29 cellular contexts compared by ENCODE assay signal in genomic region chr1:98410082-98410481, GRCh38.
"Had no signal": no experiment of that assay in that cellular context is flagged by ENCODE, and none has a peak within 500 bp of the region (broad histone marks: within the 10 kb centered on the region; RNA-seq: fewer than 3 reads in every experiment).

No MANE protein-coding gene starts in this region.

- H3K36me3 ChIP-seq: heart left ventricle, neutrophil, pancreas, prostate gland, stomach, thyroid gland, upper lobe of left lung, vagina had no signal

- H3K4me1 Mint-ChIP-seq: naive B cell; stimulated activated memory B cell treated with anti-CD40 and anti-IgM and Interleukin-4, amounts not matched to agents 10 μg/mL and 1 μg/mL and 100 μg/mL, for 72 hours had no signal

- H3K4me3 ChIP-seq: heart left ventricle, pancreas, prostate gland, skin epidermis, stomach, thyroid gland, upper lobe of left lung, vagina had no signal

- H3K9me3 ChIP-seq: neutrophil, pancreas, prostate gland, thyroid gland, upper lobe of left lung, vagina had no signal

- H3K27ac ChIP-seq: heart left ventricle, neutrophil, pancreas, prostate gland, skin epidermis, stomach, thyroid gland, upper lobe of left lung, vagina had no signal

- H3K4me1 ChIP-seq: pancreas, prostate gland, thyroid gland, upper lobe of left lung, vagina had no signal

- H3K27me3 ChIP-seq: heart left ventricle, neutrophil, pancreas, stomach, thyroid gland, upper lobe of left lung, vagina had no signal

- H3K36me3 Mint-ChIP-seq: naive B cell; stimulated activated memory B cell treated with anti-CD40 and anti-IgM and Interleukin-4, amounts not matched to agents 10 μg/mL and 1 μg/mL and 100 μg/mL, for 72 hours had no signal

- H3K9me3 Mint-ChIP-seq: effector memory CD8-positive, alpha-beta T cell; T-helper 2 cell treated with Interferon-gamma antibody and Interleukin-4, amounts not matched to agents 5 μg/mL and 100 μg/mL, for 36 hours had no signal

- H3K4me3 Mint-ChIP-seq: activated CD4-positive, alpha-beta T cell treated with anti-CD3 and anti-CD28 coated beads for 36 hours; activated CD8-positive, alpha-beta memory T cell treated with anti-CD3 and anti-CD28 coated beads, Interleukin-2, amount 10 ng/mL, durations not matched to agents 7 days and 5 days; activated CD8-positive, alpha-beta T cell treated with anti-CD3 and anti-CD28 coated beads, Interleukin-2, amount 10 ng/mL, durations not matched to agents 7 days and 5 days; activated T-cell treated with anti-CD3 and anti-CD28 coated beads, Interleukin-2, amount 50 U/mL, for 72 hours; effector memory CD8-positive, alpha-beta T cell; mesothelial cell of epicardium; naive B cell; nephron progenitor cell; stimulated activated memory B cell treated with anti-CD40 and anti-IgM and Interleukin-4, amounts not matched to agents 10 μg/mL and 1 μg/mL and 100 μg/mL, for 72 hours; T-helper 2 cell treated with Interferon-gamma antibody and Interleukin-4, amounts not matched to agents 5 μg/mL and 100 μg/mL, for 36 hours had no signal

- H3K27me3 Mint-ChIP-seq: activated CD4-positive, alpha-beta T cell treated with anti-CD3 and anti-CD28 coated beads for 36 hours; activated CD8-positive, alpha-beta memory T cell treated with anti-CD3 and anti-CD28 coated beads, Interleukin-2, amount 10 ng/mL, durations not matched to agents 7 days and 5 days; effector memory CD8-positive, alpha-beta T cell; naive B cell; stimulated activated memory B cell treated with anti-CD40 and anti-IgM and Interleukin-4, amounts not matched to agents 10 μg/mL and 1 μg/mL and 100 μg/mL, for 72 hours had no signal

- DNase-seq: activated CD4-positive, alpha-beta T cell treated with anti-CD3 and anti-CD28 coated beads for 36 hours; activated CD4-positive, CD25-positive, alpha-beta regulatory T cell; activated CD8-positive, alpha-beta memory T cell treated with anti-CD3 and anti-CD28 coated beads, Interleukin-2, amount 10 ng/mL, durations not matched to agents 7 days and 5 days; activated CD8-positive, alpha-beta T cell treated with anti-CD3 and anti-CD28 coated beads, Interleukin-2, amount 10 ng/mL, durations not matched to agents 7 days and 5 days; activated gamma-delta T cell; activated naive CD4-positive, alpha-beta T cell treated with anti-CD3 and anti-CD28 coated beads, Interleukin-2, amount 50 U/mL, for 16 hours; activated T-cell treated with anti-CD3 and anti-CD28 coated beads for 4 hours; activated T-cell treated with anti-CD3 and anti-CD28 coated beads, Interleukin-2, amount 50 U/mL, for 72 hours; amygdala; caudate nucleus; cortex of kidney; effector memory CD8-positive, alpha-beta T cell; heart left ventricle; naive B cell; nephron progenitor cell; pancreas; retina; stimulated activated CD4-positive, alpha-beta T cell treated with anti-CD3 and anti-CD28 coated beads, Interleukin-4, amount 100 ng/mL, for 4 hours; stimulated activated CD8-positive, alpha-beta memory T cell treated with anti-CD3 and anti-CD28 coated beads, Interleukin-4, amount 100 ng/mL, for 48 hours; stomach; thyroid gland; upper lobe of left lung had no signal

- H3K27ac Mint-ChIP-seq: activated CD4-positive, alpha-beta T cell treated with anti-CD3 and anti-CD28 coated beads for 36 hours; activated CD8-positive, alpha-beta memory T cell treated with anti-CD3 and anti-CD28 coated beads, Interleukin-2, amount 10 ng/mL, durations not matched to agents 7 days and 5 days; activated CD8-positive, alpha-beta T cell treated with anti-CD3 and anti-CD28 coated beads, Interleukin-2, amount 10 ng/mL, durations not matched to agents 7 days and 5 days; activated T-cell treated with anti-CD3 and anti-CD28 coated beads, Interleukin-2, amount 50 U/mL, for 72 hours; effector memory CD8-positive, alpha-beta T cell; mesothelial cell of epicardium; naive B cell; nephron progenitor cell; stimulated activated memory B cell treated with anti-CD40 and anti-IgM and Interleukin-4, amounts not matched to agents 10 μg/mL and 1 μg/mL and 100 μg/mL, for 72 hours; T-helper 2 cell treated with Interferon-gamma antibody and Interleukin-4, amounts not matched to agents 5 μg/mL and 100 μg/mL, for 36 hours had no signal
